ENCODE assay signal across 8 cellular contexts in the genomic region with DNA sequence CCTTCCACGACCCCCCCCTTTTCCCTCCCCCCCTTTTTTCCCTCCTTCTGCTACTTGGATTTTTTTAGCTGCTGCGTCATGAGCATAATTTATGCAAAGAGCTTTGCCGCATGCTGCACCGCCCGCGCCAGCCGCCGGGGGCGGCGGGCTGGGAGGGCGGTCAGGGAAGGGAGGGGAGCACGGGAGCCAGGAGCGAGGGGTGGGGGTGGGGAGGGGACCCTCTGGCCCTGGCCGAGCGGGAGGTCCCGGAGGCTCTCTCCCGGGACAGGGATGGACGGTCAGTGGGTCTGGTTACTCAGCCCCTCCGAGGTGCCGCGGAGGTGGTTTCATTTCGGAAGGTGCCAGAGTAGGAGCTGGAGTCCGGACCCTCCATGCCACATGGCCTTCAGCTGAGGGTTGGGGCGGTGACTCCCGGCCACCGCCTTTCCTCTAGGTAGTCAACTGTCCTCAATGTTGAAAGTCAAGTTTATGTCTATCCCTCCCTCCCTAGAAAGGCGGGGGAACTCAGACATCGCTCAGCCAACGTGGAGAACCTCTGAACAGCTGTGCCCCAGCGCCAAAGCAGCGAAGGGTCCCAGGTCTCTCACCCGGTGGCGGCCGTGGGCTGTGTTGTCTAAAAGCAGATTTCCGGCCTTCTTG. TPM values are rescaled to one million over a fixed set of nuclear protein-coding genes. Genes with fewer than 3 reads are reported as not detected.
DNase-seq lines count a peak whose midpoint lies in the region; ATAC-seq and TF ChIP-seq lines count a peak whose summit lies in the region.

TSS of gene POU6F1 (minus strand) at position 95 of the 639 bp plus-strand sequence. CDS start 11,226 bp downstream, outside the sequence.

- peak within 1 kb of the TSS; percentile 94 for H2AFZ ChIP-seq in smooth muscle cell (ENCODE audit: low read depth)

- no peaks in the 10 kb centered on the region for H3K9me3 ChIP-seq in smooth muscle cell (replicated peaks; ENCODE audit: low read depth)

- H3K4me3 ChIP-seq in cardiac fibroblast (replicated peaks in 1 of 2; ENCODE audit: low read depth in 2 of 2, low read length in 2 of 2) (peak within 1 kb of the TSS; percentile 71 to 73), smooth muscle cell (peak within 1 kb of the TSS; percentile 99)

- peaks cover 3% of the 10 kb centered on the region; the same call in 1 of the 2 replicates for H3K36me3 Mint-ChIP-seq in WTC11

- H3K4me1 ChIP-seq in smooth muscle cell (ENCODE audit: low read depth): no peaks in the 10 kb centered on the region

- peak within 1 kb of the TSS; percentile 45 for H3K27ac ChIP-seq in smooth muscle cell (ENCODE audit: low read depth)

- DNase-seq in NCI-H748 (lab: John Stamatoyannopoulos, UW; ENCODE audit: unreplicated experiment) (peak; percentile 79), NCI-H748 treated with DMSO at 0.1 percent for 48 hours (lab: John Stamatoyannopoulos, UW) (no peak), NCI-H2029 (lab: John Stamatoyannopoulos, UW) (peak; percentile 55), WTC11 (ENCODE audit: low spot score) (peak; percentile 74), cardiac fibroblast (ENCODE audit: low read depth in 2 of 2) (peak; percentile 77 to 86), inferior parietal cortex (ENCODE audit: extremely low spot score) (peak; percentile 78), smooth muscle cell (lab: John Stamatoyannopoulos, UW; ENCODE audit: unreplicated experiment) (peak; percentile 43)

- no peaks in the 10 kb centered on the region for H4K20me1 ChIP-seq in smooth muscle cell (ENCODE audit: low read depth)

- CTCF ChIA-PET in WTC11 (lab: Charles Lee): interaction anchor here (0.6 to 3.0 kb wide), 28 partner anchors 10 to 1848 kb away, joined by 3 to 23 read pairs (median 4); partner anchors contain the start of genes CSRNP2, DAZAP2, GALNT6 and SLC11A2

- peak; percentile 57 for ATAC-seq in HG02943 (IDR thresholded peaks at IDR 0.05; ENCODE audit: low read depth, unreplicated experiment)
- ATAC-seq in WTC11: peak; percentile 75

- H3K4me3 Mint-ChIP-seq in WTC11: peak within 1 kb of the TSS; percentile 70

- peak within 1 kb of the TSS; percentile 54 for H3K27ac Mint-ChIP-seq in WTC11

- H3K27me3 ChIP-seq in smooth muscle cell (ENCODE audit: low read depth): no peaks in the 10 kb centered on the region

- peaks cover 5% of the 10 kb centered on the region for H3F3A ChIP-seq in smooth muscle cell (ENCODE audit: low read depth)

- H3K4me2 ChIP-seq in smooth muscle cell: peak within 1 kb of the TSS; percentile 84

- H3K4me1 Mint-ChIP-seq in WTC11: peaks cover 18% of the 10 kb centered on the region

- H3K36me3 ChIP-seq in smooth muscle cell (ENCODE audit: low read depth): no peaks in the 10 kb centered on the region

- H3K9me3 Mint-ChIP-seq in WTC11: no peaks in the 10 kb centered on the region

- 6% methylated on average over 20 of the region's 35 CpGs for WGBS in smooth muscle cell (ENCODE audit: low lambda C conversion rate)

- peak; percentile 34; the same call in 1 of the 2 replicates for TF ChIP-seq CTCF in WTC11 (IDR thresholded peaks at IDR 0.05)
- TF ChIP-seq CTCF in cardiac fibroblast (IDR thresholded peaks at IDR 0.05; ENCODE audit: low read depth, low read length): peak; percentile 51
- TF ChIP-seq CTCF in smooth muscle cell (IDR thresholded peaks at IDR 0.05; ENCODE audit: borderline replicate concordance, insufficient read depth, poor library complexity, severe bottlenecking): peak; percentile 40

- H3K79me2 ChIP-seq in smooth muscle cell (ENCODE audit: low read depth): peaks cover 13% of the 10 kb centered on the region

- no peaks in the 10 kb centered on the region for H3K27me3 Mint-ChIP-seq in WTC11 (ENCODE audit: low read depth)

- H3K9ac ChIP-seq in smooth muscle cell (ENCODE audit: low read depth): peak within 1 kb of the TSS; percentile 93

- POLR2A ChIA-PET in WTC11 (lab: Charles Lee): interaction anchor here (0.5 to 2.5 kb wide), 9 partner anchors 12 to 190 kb away, joined by 3 to 24 read pairs (median 5); partner anchors contain the start of genes CSRNP2, DAZAP2 and SMAGP

TF ChIP-seq in WTC11, 78 proteins besides CTCF, POLR2A, EP300 and RAD21:
- 0 out of 2 replicates have a peak, but pooled peaks have one; percentile 28 for TF ChIP-seq MAX (CRISPR knock-in tag; IDR thresholded peaks at IDR 0.05)
- TF ChIP-seq, protein P1, sequence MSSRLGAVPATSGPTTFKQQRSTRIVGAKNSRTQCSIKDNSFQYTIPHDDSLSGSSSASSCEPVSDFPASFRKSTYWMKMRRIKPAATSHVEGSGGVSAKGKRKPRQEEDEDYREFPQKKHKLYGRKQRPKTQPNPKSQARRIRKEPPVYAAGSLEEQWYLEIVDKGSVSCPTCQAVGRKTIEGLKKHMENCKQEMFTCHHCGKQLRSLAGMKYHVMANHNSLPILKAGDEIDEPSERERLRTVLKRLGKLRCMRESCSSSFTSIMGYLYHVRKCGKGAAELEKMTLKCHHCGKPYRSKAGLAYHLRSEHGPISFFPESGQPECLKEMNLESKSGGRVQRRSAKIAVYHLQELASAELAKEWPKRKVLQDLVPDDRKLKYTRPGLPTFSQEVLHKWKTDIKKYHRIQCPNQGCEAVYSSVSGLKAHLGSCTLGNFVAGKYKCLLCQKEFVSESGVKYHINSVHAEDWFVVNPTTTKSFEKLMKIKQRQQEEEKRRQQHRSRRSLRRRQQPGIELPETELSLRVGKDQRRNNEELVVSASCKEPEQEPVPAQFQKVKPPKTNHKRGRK (CRISPR knock-in tag; IDR thresholded peaks at IDR 0.05; ENCODE audit: borderline replicate concordance): no peak
- no peak for TF ChIP-seq SMAD3 (CRISPR knock-in tag; IDR thresholded peaks at IDR 0.05; ENCODE audit: borderline replicate concordance)
- no peak for TF ChIP-seq SP1 (CRISPR knock-in tag; conservative IDR thresholded peaks at IDR 0.05)

RNA-seq across cellular contexts. Expression of gene POU6F1, which starts in this region (rescaled TPM):
- total RNA-seq in WTC11 (2021): 10.2 to 14.5 TPM (median 11.2 TPM) in 3 replicates
- total RNA-seq in smooth muscle cell: 4.2 and 4.6 TPM in 2 replicates
- polyA plus RNA-seq in smooth muscle cell: 7.6 and 7.9 TPM in 2 replicates
